Comparison of ENCODE assay signal across 9 cellular contexts in genomic region chr3:66442254-66443249, GRCh38. TPM values are rescaled to one million over a fixed set of nuclear protein-coding genes. Genes with fewer than 3 reads are reported as not detected.
DNase-seq lines count a peak whose midpoint lies in the region; ATAC-seq and TF ChIP-seq lines count a peak whose summit lies in the region.
"Had no signal": no experiment of that assay in that cellular context is flagged by ENCODE, and none has a peak within 500 bp of the region (broad histone marks: within the 10 kb centered on the region; RNA-seq: fewer than 3 reads in every experiment).

No MANE protein-coding gene starts in this region.

- H3K4me3 ChIP-seq in astrocyte of the spinal cord (ENCODE audit: low read depth, low read length) (no peak overlapping the region), iPS-18c (ENCODE audit: insufficient read depth, low read depth, low read length) (peak overlapping the region; percentile 31; the same call in 1 of the 2 replicates), stomach (peak overlapping the region in 1 of 4 donors; percentile 4)

- TF ChIP-seq POLR2A in stomach (IDR thresholded peaks at IDR 0.05) = no peak

- peak; percentile 73 for DNase-seq in NCI-H748 (lab: John Stamatoyannopoulos, UW; ENCODE audit: unreplicated experiment)
- DNase-seq in NCI-H748 treated with DMSO at 0.1 percent for 48 hours (lab: John Stamatoyannopoulos, UW) = no peak
- peak; percentile 84 for DNase-seq in astrocyte of the spinal cord (ENCODE audit: low read depth, low spot score)
- DNase-seq in stomach = peak; percentile 81
- no peak for DNase-seq in activated CD4-positive, alpha-beta T cell treated with anti-CD3 and anti-CD28 coated beads for 1 hour
- no peak for DNase-seq in NCI-H446 treated with DMSO at 0.1 percent for 48 hours (lab: John Stamatoyannopoulos, UW)

- H3K27ac ChIP-seq in stomach = peak overlapping the region; percentile 54 to 83 (median 78)
- H3K27ac ChIP-seq: VCaP had no signal

- H3K36me3 ChIP-seq in stomach = peaks cover 0 to 13% (median 6%) of the 10 kb centered on the region in 4 donors

- H3K9me3 ChIP-seq in iPS-18c (ENCODE audit: control insufficient read depth, insufficient read depth, low read length) = no peaks in the 10 kb centered on the region
- no peaks in the 10 kb centered on the region for H3K9me3 ChIP-seq in stomach

- ATAC-seq in GM21360 (IDR thresholded peaks at IDR 0.05; ENCODE audit: unreplicated experiment) = no peak

- intact Hi-C loops in stomach (cut with DNase I; ENCODE audit: low total_unique reads) = no loop called here

- peaks cover 37 to 92% (median 62%) of the 10 kb centered on the region in 4 donors for H3K4me1 ChIP-seq in stomach

- H3K27me3 ChIP-seq in stomach = no peaks in the 10 kb centered on the region

- TF ChIP-seq CTCF in astrocyte of the spinal cord (IDR thresholded peaks at IDR 0.05; ENCODE audit: low read depth, low read length) (no peak), stomach (IDR thresholded peaks at IDR 0.05) (no peak)

- in situ Hi-C loops in astrocyte of the spinal cord (cut with HindIII; ENCODE audit: low sequenced_read_pairs) = no loop called here

- WGBS in stomach, 5 donors = 29 to 46% (median 41%) methylated on average over 15 of the region's 15 CpGs

- no peak for TF ChIP-seq EP300 in stomach (IDR thresholded peaks at IDR 0.05)

RNA-seq across cellular contexts. Expression of gene LRIG1, which starts 58.3 kb away (rescaled TPM):
- total RNA-seq in stomach = 100 to 1,000 TPM in 3 of 5 donors, 10 to 100 TPM in 2; 85.8 to 278 (median 101) TPM
- polyA plus RNA-seq in stomach = 10 to 100 TPM; 20.2 to 31.5 (median 21.2) TPM

Comparison
In these comparisons a context has a peak if more than half of its experiments do, and no peak if none do; other contexts are left out.
1. DNase-seq: peak in NCI-H748 (single experiment), astrocyte of the spinal cord (single experiment) and stomach (single experiment); none in NCI-H748 treated with DMSO at 0.1 percent for 48 hours (single experiment), activated CD4-positive, alpha-beta T cell treated with anti-CD3 and anti-CD28 coated beads for 1 hour (single experiment) and NCI-H446 treated with DMSO at 0.1 percent for 48 hours (single experiment).